Comparison of ENCODE assay signal across 37 cellular contexts in genomic region chr7:95311389-95311788, GRCh38. TPM values are rescaled to one million over a fixed set of nuclear protein-coding genes. Genes with fewer than 3 reads are reported as not detected.
"Had no signal": no experiment of that assay in that cellular context is flagged by ENCODE, and none has a peak within 500 bp of the region (broad histone marks: within the 10 kb centered on the region; RNA-seq: fewer than 3 reads in every experiment).

No MANE protein-coding gene starts in this region.

- H3K36me3 ChIP-seq: MG63 had no signal

- H3K4me2 ChIP-seq: KMS-11 had no signal

- H3K27ac ChIP-seq: KMS-11 had no signal

- H3K9me3 ChIP-seq: MG63 had no signal

- H3K27me3 ChIP-seq: MG63 had no signal

- DNase-seq: Karpas-422, Kasumi-1, MG63, MM.1S, MV-4-11, NCI-H1048, NCI-H1092, NCI-H1092 treated with DMSO at 0.1 percent for 48 hours, NCI-H1105, NCI-H1105 treated with DMSO at 0.1 percent for 48 hours, NCI-H1417, NCI-H1417 treated with DMSO at 0.1 percent for 48 hours, NCI-H1436, NCI-H1436 treated with DMSO at 0.1 percent for 48 hours, NCI-H146, NCI-H1694, NCI-H1694 treated with DMSO at 0.1 percent for 48 hours, NCI-H187, NCI-H187 treated with DMSO at 0.1 percent for 48 hours, NCI-H1930, NCI-H2029, NCI-H2029 treated with DMSO at 0.1 percent for 48 hours, NCI-H2081, NCI-H2081 treated with DMSO at 0.1 percent for 48 hours, NCI-H2107, NCI-H2171, NCI-H2227 treated with DMSO at 0.1 percent for 48 hours, NCI-H226, NCI-H345, NCI-H446, NCI-H446 treated with DMSO at 0.1 percent for 48 hours, NCI-H510A, NCI-H510A treated with DMSO at 0.1 percent for 48 hours had no signal

- H3K9ac ChIP-seq: KMS-11 had no signal

- H3K4me3 ChIP-seq: MG63 had no signal

RNA-seq across cellular contexts. Expression of gene PON1, which starts 12.9 kb away (rescaled TPM):
- total RNA-seq: M059J, MCF 10A, NCI-H460 had no signal
